Comparison of ENCODE assay signal across 17 cellular contexts in genomic region chr18:70382992-70383717, GRCh38.
DNase-seq lines count a peak whose midpoint lies in the region; ATAC-seq and TF ChIP-seq lines count a peak whose summit lies in the region.
"Had no signal": no experiment of that assay in that cellular context is flagged by ENCODE, and none has a peak within 500 bp of the region (broad histone marks: within the 10 kb centered on the region; RNA-seq: fewer than 3 reads in every experiment).

No MANE protein-coding gene starts in this region.

- H3K27ac ChIP-seq in breast epithelium (no peak overlapping the region), Panc1 (ENCODE audit: low read length) (peak overlapping the region; percentile 98), dorsolateral prefrontal cortex (peak overlapping the region in 57 of 59 donors; percentile 18 to 99 (median 94)), temporal lobe (ENCODE audit: low read depth, low read length) (peak overlapping the region; percentile 99)
- H3K27ac ChIP-seq: BLaER1 treated with 17β-estradiol and CSF1 and Interleukin-3, amounts not matched to agents 10 nM and 100 nM; HL-60 had no signal

- 0 out of 2 replicates have a peak, but pooled peaks have one; percentile 6 for ATAC-seq in Panc1
- no peak for ATAC-seq in HG02981 (IDR thresholded peaks at IDR 0.05; ENCODE audit: unreplicated experiment)
- ATAC-seq: T-cell had no signal

- TF ChIP-seq CTCF in MCF 10A (IDR thresholded peaks at IDR 0.05; ENCODE audit: unreplicated experiment) (no peak), breast epithelium (IDR thresholded peaks at IDR 0.05) (no peak), Panc1 (IDR thresholded peaks at IDR 0.05) (no peak), dorsolateral prefrontal cortex (IDR thresholded peaks at IDR 0.05 in 54 of 56, conservative IDR thresholded peaks at IDR 0.05 in 2 of 56; ENCODE audit: low read depth in 1 of 56, partially characterized antibody in 56 of 56) (no peak)

- H3K9me3 ChIP-seq in breast epithelium = no peaks in the 10 kb centered on the region
- no peaks in the 10 kb centered on the region; the same call in 1 of the 2 replicates for H3K9me3 ChIP-seq in Panc1 (ENCODE audit: control insufficient read depth, insufficient read depth, low read depth, low read length)
- H3K9me3 ChIP-seq: BLaER1 treated with 17β-estradiol and CSF1 and Interleukin-3, amounts not matched to agents 10 nM and 100 nM had no signal

- POLR2A ChIA-PET in MCF 10A (lab: Yijun Ruan, JAX) = interaction anchor here (1.8 kb wide), 1 partner anchor 39 kb away, joined by 5 read pairs; no protein-coding TSS in a partner anchor
- POLR2A ChIA-PET in Panc1 (lab: Charles Lee) = interaction anchor here (0.5 kb wide), 1 partner anchor 544 kb away, joined by 4 read pairs; no protein-coding TSS in a partner anchor

- no peaks in the 10 kb centered on the region for H3K27me3 ChIP-seq in breast epithelium
- H3K27me3 ChIP-seq in Panc1 (ENCODE audit: control insufficient read depth, insufficient read depth, low read length) = no peaks in the 10 kb centered on the region
- no peaks in the 10 kb centered on the region for H3K27me3 ChIP-seq in dorsolateral prefrontal cortex
- H3K27me3 ChIP-seq: BLaER1 treated with 17β-estradiol and CSF1 and Interleukin-3, amounts not matched to agents 10 nM and 100 nM had no signal

- in situ Hi-C loops in Panc1 (cut with HindIII; ENCODE audit: low pct_unique_long_range_greater_than_20kb, low sequenced_read_pairs) = no loop called here

- H3K36me3 ChIP-seq in breast epithelium = no peaks in the 10 kb centered on the region
- H3K36me3 ChIP-seq in Panc1 (ENCODE audit: control insufficient read depth, insufficient read depth, low read length) = no peaks in the 10 kb centered on the region
- H3K36me3 ChIP-seq: BLaER1 treated with 17β-estradiol and CSF1 and Interleukin-3, amounts not matched to agents 10 nM and 100 nM had no signal

- BruUV-seq in MCF 10A (replicated peaks; lab: Mats Ljungman, UMichigan) (no TSS peak), Panc1 (replicated peaks; lab: Mats Ljungman, UMichigan) (TSS peak; percentile 82)

- no peak for TF ChIP-seq POLR2A in breast epithelium (IDR thresholded peaks at IDR 0.05)

- H3K36me3 Mint-ChIP-seq in MCF 10A (ENCODE audit: insufficient read depth, unreplicated experiment) = no peaks in the 10 kb centered on the region
- H3K36me3 Mint-ChIP-seq: T-cell had no signal

- H3K4me1 Mint-ChIP-seq in MCF 10A (ENCODE audit: insufficient read depth, unreplicated experiment) = peaks cover 29% of the 10 kb centered on the region
- H3K4me1 Mint-ChIP-seq: T-cell had no signal

- intact Hi-C loops in MCF 10A (cut with micrococcal nuclease) = loop anchor here (5.0 to 10.0 kb wide), 2 partner anchors 88 to 186 kb away; no protein-coding TSS in a partner anchor
- intact Hi-C loops in breast epithelium (cut with DNase I; ENCODE audit: low total_unique reads) = no loop called here
- intact Hi-C loops in Panc1 (cut with micrococcal nuclease; ENCODE audit: unreplicated experiment) = loop anchor here (5.0 kb wide), 1 partner anchor 39 kb away; no protein-coding TSS in a partner anchor
- intact Hi-C loops in dorsolateral prefrontal cortex (cut with DNase I) = loop anchor here (5.0 kb wide), 2 partner anchors 91 to 176 kb away; partner anchors contain the start of gene RTTN (in 2 of the 2)

- peak overlapping the region; percentile 21 for H3K4me3 Mint-ChIP-seq in MCF 10A (ENCODE audit: unreplicated experiment)
- H3K4me3 Mint-ChIP-seq: H9, T-cell had no signal

- H3K4me3 ChIP-seq in breast epithelium (no peak overlapping the region), Panc1 (ENCODE audit: low read depth in 2 of 2, low read length in 2 of 2) (peak overlapping the region in 1 of 2 experiments; percentile 32; a peak in 2 of 4 replicates), dorsolateral prefrontal cortex (no peak overlapping the region)
- H3K4me3 ChIP-seq: BLaER1 treated with 17β-estradiol and CSF1 and Interleukin-3, amounts not matched to agents 10 nM and 100 nM had no signal

- no peaks in the 10 kb centered on the region for H3K27me3 Mint-ChIP-seq in MCF 10A (ENCODE audit: insufficient read depth, unreplicated experiment)

- DNase-seq in MCF 10A (ENCODE audit: unreplicated experiment) = no peak
- DNase-seq in breast epithelium (ENCODE audit: low spot score in 2 of 2) = no peak
- DNase-seq in Panc1 (ENCODE audit: low read depth, low spot score) = no peak
- no peak for DNase-seq in dorsolateral prefrontal cortex
- DNase-seq in GOT3 (lab: John Stamatoyannopoulos, UW) = no peak
- DNase-seq in LoVo (ENCODE audit: low spot score) = no peak
- DNase-seq: DMS153, H9, KBM-7, NCI-H1092, NCI-H1694 treated with DMSO at 0.1 percent for 48 hours, NCI-H345, T-cell had no signal

- no peaks in the 10 kb centered on the region for H3K9me3 Mint-ChIP-seq in MCF 10A (ENCODE audit: unreplicated experiment)
- H3K9me3 Mint-ChIP-seq: H9, T-cell had no signal

- H3K4me1 ChIP-seq in breast epithelium = no peaks in the 10 kb centered on the region
- H3K4me1 ChIP-seq in Panc1 (ENCODE audit: control insufficient read depth, insufficient read depth, low read length) = peaks cover 58% of the 10 kb centered on the region

- H3K27ac Mint-ChIP-seq in MCF 10A (ENCODE audit: low read depth, unreplicated experiment) = peak overlapping the region; percentile 4
- H3K27ac Mint-ChIP-seq: H9, T-cell had no signal

- CTCF ChIA-PET in MCF 10A (lab: Yijun Ruan, JAX) = interaction anchor here (0.6 to 1.2 kb wide), 3 partner anchors 10 to 61 kb away, joined by 3 to 4 read pairs (median 3); no protein-coding TSS in a partner anchor
- CTCF ChIA-PET in Panc1 (lab: Charles Lee) = no interaction called here

Comparison
In these comparisons a context has a peak if more than half of its experiments do, and no peak if none do; other contexts are left out.
1. H3K27ac ChIP-seq: peak in Panc1 (single experiment), dorsolateral prefrontal cortex (57 of 59) and temporal lobe (single experiment); none in breast epithelium (0 of 2).